In the genomic region with DNA sequence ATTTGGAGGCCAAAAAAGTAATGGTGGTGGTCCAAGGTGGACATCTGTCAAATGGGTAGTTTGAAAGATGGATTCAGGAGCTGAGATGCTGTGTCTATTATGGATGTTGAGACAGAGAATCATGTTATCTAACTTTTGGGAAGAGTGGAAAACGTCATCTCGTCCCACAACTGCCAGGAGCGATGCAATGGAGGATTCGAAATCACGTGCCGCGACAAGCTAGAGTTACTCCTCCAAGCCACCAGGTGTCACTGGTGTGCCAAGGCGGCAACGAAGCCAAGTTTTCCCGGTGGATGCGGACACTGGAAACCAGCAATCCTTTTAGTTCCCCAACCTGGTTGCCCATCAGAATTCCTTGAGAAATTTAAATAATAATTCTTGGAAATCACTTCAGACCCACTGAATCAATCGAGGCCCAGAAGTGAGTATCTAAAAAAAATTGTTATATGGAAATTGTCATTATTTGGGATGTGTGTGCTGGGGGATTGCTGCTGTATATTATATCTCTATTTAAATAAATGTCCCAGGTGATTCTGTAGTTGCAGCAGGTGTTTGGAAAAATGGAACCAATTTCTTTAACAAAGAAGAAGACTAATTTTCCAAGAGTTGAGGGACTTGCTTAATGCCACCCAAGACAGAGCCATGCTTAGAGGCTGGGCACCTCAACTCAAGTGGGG, we compare ENCODE assay signal across 8 cellular contexts.
A peak's percentile ranks its signal among the peaks of the same experiment; 100 is the strongest.
DNase-seq lines count a peak whose midpoint lies in the region; ATAC-seq and TF ChIP-seq lines count a peak whose summit lies in the region.

No MANE protein-coding gene starts in this region.

- H3K9ac ChIP-seq in Karpas-422 (ENCODE audit: low read length), result no peak overlapping the region
- H3K9ac ChIP-seq in neural cell (ENCODE audit: low read length), result no peak overlapping the region

- H3K4me1 ChIP-seq in DOHH2 (ENCODE audit: control insufficient read depth, low read length), result no peaks in the 10 kb centered on the region
- H3K4me1 ChIP-seq in Karpas-422 (ENCODE audit: low read length), result no peaks in the 10 kb centered on the region

- DNase-seq in Karpas-422 (peak; percentile 43), dermis blood vessel endothelial cell (peak; percentile 15), GM19238 (ENCODE audit: insufficient read length, low spot score) (no peak), occipital lobe (lab: John Stamatoyannopoulos, UW) (no peak)

- H3K36me3 ChIP-seq in DOHH2 (ENCODE audit: control insufficient read depth, low read length) (no peaks in the 10 kb centered on the region), Karpas-422 (ENCODE audit: insufficient read depth, low read length) (no peaks in the 10 kb centered on the region), neural cell (ENCODE audit: insufficient read depth, low read length) (no peaks in the 10 kb centered on the region)

- H3K9me3 ChIP-seq in DOHH2 (ENCODE audit: control insufficient read depth, insufficient read depth, low read length) (no peaks in the 10 kb centered on the region), Karpas-422 (ENCODE audit: low read length) (no peaks in the 10 kb centered on the region), neural cell (ENCODE audit: low read length) (no peaks in the 10 kb centered on the region)

- ATAC-seq in GM21576 (IDR thresholded peaks at IDR 0.05; ENCODE audit: unreplicated experiment) (no peak), HG03139 (IDR thresholded peaks at IDR 0.05; ENCODE audit: unreplicated experiment) (no peak)

- no peaks in the 10 kb centered on the region for H3K9me2 ChIP-seq in DOHH2 (replicated peaks; ENCODE audit: control insufficient read depth, low read length)
- H3K9me2 ChIP-seq in Karpas-422 (replicated peaks; ENCODE audit: insufficient read depth, low read length), result no peaks in the 10 kb centered on the region
- no peaks in the 10 kb centered on the region for H3K9me2 ChIP-seq in neural cell (ENCODE audit: insufficient read depth, low read length)

- no peaks in the 10 kb centered on the region for H3K79me2 ChIP-seq in DOHH2 (ENCODE audit: control insufficient read depth, low read length)
- no peaks in the 10 kb centered on the region for H3K79me2 ChIP-seq in Karpas-422 (ENCODE audit: low read length)
- H3K79me2 ChIP-seq in neural cell (replicated peaks; ENCODE audit: insufficient read depth, low read length), result no peaks in the 10 kb centered on the region

- no peaks in the 10 kb centered on the region for H4K20me1 ChIP-seq in DOHH2 (ENCODE audit: control insufficient read depth, insufficient read depth, low read depth, low read length)
- H4K20me1 ChIP-seq in Karpas-422 (ENCODE audit: insufficient read depth, low read depth, low read length), result no peaks in the 10 kb centered on the region
- no peaks in the 10 kb centered on the region for H4K20me1 ChIP-seq in neural cell (ENCODE audit: insufficient read depth)

- H3F3A ChIP-seq in DOHH2 (ENCODE audit: control insufficient read depth, insufficient read depth) (no peaks in the 10 kb centered on the region), neural cell (ENCODE audit: insufficient read depth, low read length, poor library complexity, severe bottlenecking) (no peaks in the 10 kb centered on the region)

- H3K4me2 ChIP-seq in DOHH2 (ENCODE audit: low read length) (no peak overlapping the region), Karpas-422 (ENCODE audit: low read depth, low read length, poor library complexity, severe bottlenecking) (no peak overlapping the region), neural cell (ENCODE audit: low read length) (no peak overlapping the region)

- H2AFZ ChIP-seq in Karpas-422 (ENCODE audit: low read length) (no peak overlapping the region), neural cell (ENCODE audit: low read depth, low read length) (no peak overlapping the region)

- no peak for TF ChIP-seq EP300 in neural cell (conservative IDR thresholded peaks at IDR 0.05; ENCODE audit: poor library complexity, severe bottlenecking)

- TF ChIP-seq CTCF in DOHH2 (IDR thresholded peaks at IDR 0.05; ENCODE audit: low read depth, low read length, poor library complexity, severe bottlenecking), result peak; percentile 70
- TF ChIP-seq CTCF in neural cell (IDR thresholded peaks at IDR 0.05; ENCODE audit: poor library complexity, severe bottlenecking), result peak; percentile 53

- H3K27me3 ChIP-seq in DOHH2 (ENCODE audit: control insufficient read depth, low read length) (no peaks in the 10 kb centered on the region), Karpas-422 (ENCODE audit: low read length) (no peaks in the 10 kb centered on the region), neural cell (ENCODE audit: insufficient read depth, low read depth, low read length) (no peaks in the 10 kb centered on the region)

- no peak overlapping the region for H3K27ac ChIP-seq in DOHH2 (ENCODE audit: low read depth, low read length)
- no peak overlapping the region for H3K27ac ChIP-seq in Karpas-422 (ENCODE audit: low read length)
- no peak overlapping the region for H3K27ac ChIP-seq in neural cell (ENCODE audit: low read length)

- peak; percentile 61 for TF ChIP-seq RAD21 in neural cell (conservative IDR thresholded peaks at IDR 0.05)

- no peak overlapping the region for H3K4me3 ChIP-seq in DOHH2 (ENCODE audit: low read length)
- H3K4me3 ChIP-seq in Karpas-422 (ENCODE audit: low read length), result no peak overlapping the region
- H3K4me3 ChIP-seq in neural cell (ENCODE audit: low read length), result no peak overlapping the region

TF ChIP-seq in neural cell, 6 proteins besides CTCF, POLR2A, EP300 and RAD21:
- no peak for TF ChIP-seq EZH2 (IDR thresholded peaks at IDR 0.05; ENCODE audit: borderline replicate concordance, insufficient read depth, low read length, poor library complexity, severe bottlenecking)
- no peak for TF ChIP-seq POLR2AphosphoS5 (IDR thresholded peaks at IDR 0.05)
- TF ChIP-seq, protein P1, sequence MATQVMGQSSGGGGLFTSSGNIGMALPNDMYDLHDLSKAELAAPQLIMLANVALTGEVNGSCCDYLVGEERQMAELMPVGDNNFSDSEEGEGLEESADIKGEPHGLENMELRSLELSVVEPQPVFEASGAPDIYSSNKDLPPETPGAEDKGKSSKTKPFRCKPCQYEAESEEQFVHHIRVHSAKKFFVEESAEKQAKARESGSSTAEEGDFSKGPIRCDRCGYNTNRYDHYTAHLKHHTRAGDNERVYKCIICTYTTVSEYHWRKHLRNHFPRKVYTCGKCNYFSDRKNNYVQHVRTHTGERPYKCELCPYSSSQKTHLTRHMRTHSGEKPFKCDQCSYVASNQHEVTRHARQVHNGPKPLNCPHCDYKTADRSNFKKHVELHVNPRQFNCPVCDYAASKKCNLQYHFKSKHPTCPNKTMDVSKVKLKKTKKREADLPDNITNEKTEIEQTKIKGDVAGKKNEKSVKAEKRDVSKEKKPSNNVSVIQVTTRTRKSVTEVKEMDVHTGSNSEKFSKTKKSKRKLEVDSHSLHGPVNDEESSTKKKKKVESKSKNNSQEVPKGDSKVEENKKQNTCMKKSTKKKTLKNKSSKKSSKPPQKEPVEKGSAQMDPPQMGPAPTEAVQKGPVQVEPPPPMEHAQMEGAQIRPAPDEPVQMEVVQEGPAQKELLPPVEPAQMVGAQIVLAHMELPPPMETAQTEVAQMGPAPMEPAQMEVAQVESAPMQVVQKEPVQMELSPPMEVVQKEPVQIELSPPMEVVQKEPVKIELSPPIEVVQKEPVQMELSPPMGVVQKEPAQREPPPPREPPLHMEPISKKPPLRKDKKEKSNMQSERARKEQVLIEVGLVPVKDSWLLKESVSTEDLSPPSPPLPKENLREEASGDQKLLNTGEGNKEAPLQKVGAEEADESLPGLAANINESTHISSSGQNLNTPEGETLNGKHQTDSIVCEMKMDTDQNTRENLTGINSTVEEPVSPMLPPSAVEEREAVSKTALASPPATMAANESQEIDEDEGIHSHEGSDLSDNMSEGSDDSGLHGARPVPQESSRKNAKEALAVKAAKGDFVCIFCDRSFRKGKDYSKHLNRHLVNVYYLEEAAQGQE (IDR thresholded peaks at IDR 0.05; ENCODE audit: borderline replicate concordance), result no peak
- no peak for TF ChIP-seq MXI1 (conservative IDR thresholded peaks at IDR 0.05; ENCODE audit: poor library complexity, severe bottlenecking)
- TF ChIP-seq SMC3 (conservative IDR thresholded peaks at IDR 0.05; ENCODE audit: poor library complexity), result peak; percentile 68
- TF ChIP-seq TAF1 (IDR thresholded peaks at IDR 0.05; ENCODE audit: low read depth), result no peak

Comparison
In these comparisons a context has a peak if more than half of its experiments do, and no peak if none do; other contexts are left out.
1. DNase-seq: peak in Karpas-422 (single experiment) and dermis blood vessel endothelial cell (single experiment); none in GM19238 (single experiment) and occipital lobe (single experiment).